ENCODE assay signal across 1 cellular context in genomic region chr19:6501740-6502648, GRCh38.
TF ChIP-seq lines count a peak whose summit lies in the region.

TSS of gene TUBB4A (minus strand) at chr19:6502309. CDS start at chr19:6502212, 97 bp downstream.

TF ChIP-seq in H1, 55 proteins besides CTCF, POLR2A, EP300 and RAD21 (continued from another document):
- TF ChIP-seq ZNF274 (IDR thresholded peaks at IDR 0.05; ENCODE audit: borderline replicate concordance, extremely low read depth, low read length) (no peak), RFX5 (IDR thresholded peaks at IDR 0.05; ENCODE audit: borderline replicate concordance, low read depth, low read length) (no peak), EZH2 (IDR thresholded peaks at IDR 0.05; ENCODE audit: low read depth, low read length, severe bottlenecking) (no peak), NANOG (IDR thresholded peaks at IDR 0.05; ENCODE audit: insufficient read depth, low read depth, low read length, poor library complexity, severe bottlenecking) (no peak), ASH2L (IDR thresholded peaks at IDR 0.05; ENCODE audit: low read length) (peak; percentile 47), MAX (IDR thresholded peaks at IDR 0.05) (peak; percentile 41), CBX8 (IDR thresholded peaks at IDR 0.05; ENCODE audit: borderline replicate concordance, low read depth, low read length) (no peak), NRF1 (IDR thresholded peaks at IDR 0.05; ENCODE audit: low read depth, low read length) (no peak), CREB1 (IDR thresholded peaks at IDR 0.05) (peak; percentile 37; the same call in 1 of the 2 replicates), RXRA (IDR thresholded peaks at IDR 0.05; ENCODE audit: insufficient read depth, low read depth, low read length) (no peak), RBBP5 (IDR thresholded peaks at IDR 0.05; ENCODE audit: borderline replicate concordance, low read depth, low read length) (peak; percentile 48; the same call in 1 of the 2 replicates), BRCA1 (IDR thresholded peaks at IDR 0.05; ENCODE audit: low read depth, low read length) (no peak), SP4 (IDR thresholded peaks at IDR 0.05; ENCODE audit: low read length) (no peak), SIRT6 (IDR thresholded peaks at IDR 0.05; ENCODE audit: low read length) (no peak), FOSL1 (IDR thresholded peaks at IDR 0.05; ENCODE audit: insufficient read depth, low read depth, low read length) (no peak), KDM4A (IDR thresholded peaks at IDR 0.05; ENCODE audit: low read depth, low read length, severe bottlenecking) (peak; percentile 74), KDM1A (IDR thresholded peaks at IDR 0.05; ENCODE audit: borderline replicate concordance, low read length) (no peak), HDAC2 (IDR thresholded peaks at IDR 0.05; ENCODE audit: borderline replicate concordance in 1 of 2, low read depth in 2 of 2, low read length in 2 of 2) (0 out of 4 replicates have a peak, but pooled peaks of 1 of the 2 experiments have one; percentile 15), SUZ12 (IDR thresholded peaks at IDR 0.05; ENCODE audit: low read length) (peak; percentile 44; the same call in 1 of the 2 replicates)
- TF ChIP-seq, protein P1, sequence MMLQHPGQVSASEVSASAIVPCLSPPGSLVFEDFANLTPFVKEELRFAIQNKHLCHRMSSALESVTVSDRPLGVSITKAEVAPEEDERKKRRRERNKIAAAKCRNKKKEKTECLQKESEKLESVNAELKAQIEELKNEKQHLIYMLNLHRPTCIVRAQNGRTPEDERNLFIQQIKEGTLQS (IDR thresholded peaks at IDR 0.05; ENCODE audit: insufficient read depth, low read depth, low read length), result no peak
- TF ChIP-seq, protein P2, sequence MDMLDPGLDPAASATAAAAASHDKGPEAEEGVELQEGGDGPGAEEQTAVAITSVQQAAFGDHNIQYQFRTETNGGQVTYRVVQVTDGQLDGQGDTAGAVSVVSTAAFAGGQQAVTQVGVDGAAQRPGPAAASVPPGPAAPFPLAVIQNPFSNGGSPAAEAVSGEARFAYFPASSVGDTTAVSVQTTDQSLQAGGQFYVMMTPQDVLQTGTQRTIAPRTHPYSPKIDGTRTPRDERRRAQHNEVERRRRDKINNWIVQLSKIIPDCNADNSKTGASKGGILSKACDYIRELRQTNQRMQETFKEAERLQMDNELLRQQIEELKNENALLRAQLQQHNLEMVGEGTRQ (IDR thresholded peaks at IDR 0.05; ENCODE audit: low read length), result no peak
